ENCODE assay signal across 1 cellular context in the genomic region with DNA sequence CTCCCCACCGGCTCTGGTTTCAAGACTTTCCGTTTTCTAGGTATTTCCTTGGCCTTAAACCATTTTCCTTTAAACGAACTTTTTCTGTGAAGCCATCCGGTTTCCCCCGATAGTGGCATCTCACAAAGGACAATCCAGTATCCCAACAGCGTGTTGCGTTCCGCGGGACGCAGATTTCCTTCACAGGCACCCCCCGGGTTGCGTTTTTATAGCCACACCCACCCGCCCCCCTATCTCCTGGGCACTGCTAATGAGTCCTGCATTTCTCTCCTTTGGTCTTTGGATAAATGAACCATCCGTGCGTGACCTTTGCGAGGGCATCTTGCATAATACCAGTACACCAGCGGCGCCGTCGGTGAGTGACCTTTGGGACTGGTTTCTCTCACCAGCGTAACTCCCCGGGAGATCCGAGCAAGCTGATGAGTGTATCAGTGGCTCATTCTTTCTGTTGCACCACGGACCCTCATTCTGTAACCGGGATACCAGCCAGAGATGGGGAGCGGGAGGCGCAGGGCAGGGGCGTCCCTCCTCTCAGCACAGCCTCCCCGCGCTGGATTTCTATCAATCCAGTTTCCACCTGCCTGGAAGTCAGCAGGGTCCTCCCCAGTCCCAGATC.
TF ChIP-seq lines count a peak whose summit lies in the region.

No MANE protein-coding gene starts in this region.

TF ChIP-seq in K562, 482 proteins besides CTCF, POLR2A, EP300 and RAD21 (continued from another document and continues in another):
- TF ChIP-seq, protein P1, sequence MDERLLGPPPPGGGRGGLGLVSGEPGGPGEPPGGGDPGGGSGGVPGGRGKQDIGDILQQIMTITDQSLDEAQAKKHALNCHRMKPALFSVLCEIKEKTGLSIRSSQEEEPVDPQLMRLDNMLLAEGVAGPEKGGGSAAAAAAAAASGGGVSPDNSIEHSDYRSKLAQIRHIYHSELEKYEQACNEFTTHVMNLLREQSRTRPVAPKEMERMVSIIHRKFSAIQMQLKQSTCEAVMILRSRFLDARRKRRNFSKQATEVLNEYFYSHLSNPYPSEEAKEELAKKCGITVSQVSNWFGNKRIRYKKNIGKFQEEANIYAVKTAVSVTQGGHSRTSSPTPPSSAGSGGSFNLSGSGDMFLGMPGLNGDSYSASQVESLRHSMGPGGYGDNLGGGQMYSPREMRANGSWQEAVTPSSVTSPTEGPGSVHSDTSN (CRISPR knock-in tag; IDR thresholded peaks at IDR 0.05; ENCODE audit: low read depth): no peak
- TF ChIP-seq, protein P1 (tag; conservative IDR thresholded peaks at IDR 0.05; ENCODE audit: low read depth): no peak
- no peak for TF ChIP-seq ZNF280A (IDR thresholded peaks at IDR 0.05; ENCODE audit: low read depth, partially characterized antibody)
- no peak for TF ChIP-seq SMAD3 (CRISPR knock-in tag; conservative IDR thresholded peaks at IDR 0.05)
- TF ChIP-seq ZNF146 (CRISPR knock-in tag; IDR thresholded peaks at IDR 0.05; ENCODE audit: unreplicated experiment): no peak
- TF ChIP-seq ZNF384 (IDR thresholded peaks at IDR 0.05; ENCODE audit: low read depth, low read length): no peak
- TF ChIP-seq PHF20 (IDR thresholded peaks at IDR 0.05; ENCODE audit: partially characterized antibody): no peak
- TF ChIP-seq SMARCA4 (IDR thresholded peaks at IDR 0.05): peak; percentile 32; the same call in 1 of the 2 replicates
- no peak for TF ChIP-seq ZBTB8A (IDR thresholded peaks at IDR 0.05; ENCODE audit: partially characterized antibody)
- TF ChIP-seq, protein P2, sequence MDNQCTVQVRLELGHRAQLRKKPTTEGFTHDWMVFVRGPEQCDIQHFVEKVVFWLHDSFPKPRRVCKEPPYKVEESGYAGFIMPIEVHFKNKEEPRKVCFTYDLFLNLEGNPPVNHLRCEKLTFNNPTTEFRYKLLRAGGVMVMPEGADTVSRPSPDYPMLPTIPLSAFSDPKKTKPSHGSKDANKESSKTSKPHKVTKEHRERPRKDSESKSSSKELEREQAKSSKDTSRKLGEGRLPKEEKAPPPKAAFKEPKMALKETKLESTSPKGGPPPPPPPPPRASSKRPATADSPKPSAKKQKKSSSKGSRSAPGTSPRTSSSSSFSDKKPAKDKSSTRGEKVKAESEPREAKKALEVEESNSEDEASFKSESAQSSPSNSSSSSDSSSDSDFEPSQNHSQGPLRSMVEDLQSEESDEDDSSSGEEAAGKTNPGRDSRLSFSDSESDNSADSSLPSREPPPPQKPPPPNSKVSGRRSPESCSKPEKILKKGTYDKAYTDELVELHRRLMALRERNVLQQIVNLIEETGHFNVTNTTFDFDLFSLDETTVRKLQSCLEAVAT (IDR thresholded peaks at IDR 0.05): no peak
- TF ChIP-seq HNRNPK (IDR thresholded peaks at IDR 0.05; ENCODE audit: low read depth, low read length, poor library complexity, severe bottlenecking): no peak
- TF ChIP-seq, protein P3, sequence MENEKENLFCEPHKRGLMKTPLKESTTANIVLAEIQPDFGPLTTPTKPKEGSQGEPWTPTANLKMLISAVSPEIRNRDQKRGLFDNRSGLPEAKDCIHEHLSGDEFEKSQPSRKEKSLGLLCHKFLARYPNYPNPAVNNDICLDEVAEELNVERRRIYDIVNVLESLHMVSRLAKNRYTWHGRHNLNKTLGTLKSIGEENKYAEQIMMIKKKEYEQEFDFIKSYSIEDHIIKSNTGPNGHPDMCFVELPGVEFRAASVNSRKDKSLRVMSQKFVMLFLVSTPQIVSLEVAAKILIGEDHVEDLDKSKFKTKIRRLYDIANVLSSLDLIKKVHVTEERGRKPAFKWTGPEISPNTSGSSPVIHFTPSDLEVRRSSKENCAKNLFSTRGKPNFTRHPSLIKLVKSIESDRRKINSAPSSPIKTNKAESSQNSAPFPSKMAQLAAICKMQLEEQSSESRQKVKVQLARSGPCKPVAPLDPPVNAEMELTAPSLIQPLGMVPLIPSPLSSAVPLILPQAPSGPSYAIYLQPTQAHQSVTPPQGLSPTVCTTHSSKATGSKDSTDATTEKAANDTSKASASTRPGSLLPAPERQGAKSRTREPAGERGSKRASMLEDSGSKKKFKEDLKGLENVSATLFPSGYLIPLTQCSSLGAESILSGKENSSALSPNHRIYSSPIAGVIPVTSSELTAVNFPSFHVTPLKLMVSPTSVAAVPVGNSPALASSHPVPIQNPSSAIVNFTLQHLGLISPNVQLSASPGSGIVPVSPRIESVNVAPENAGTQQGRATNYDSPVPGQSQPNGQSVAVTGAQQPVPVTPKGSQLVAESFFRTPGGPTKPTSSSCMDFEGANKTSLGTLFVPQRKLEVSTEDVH (IDR thresholded peaks at IDR 0.05; ENCODE audit: low read depth, partially characterized antibody): peak; percentile 15
- TF ChIP-seq ETV6 (IDR thresholded peaks at IDR 0.05; ENCODE audit: borderline replicate concordance in 1 of 2, low read depth in 2 of 2, low read length in 1 of 2): no peak
- TF ChIP-seq ETV6 (CRISPR knock-in tag; IDR thresholded peaks at IDR 0.05; ENCODE audit: borderline replicate concordance): no peak
- TF ChIP-seq ZBTB49 (CRISPR knock-in tag; IDR thresholded peaks at IDR 0.05; ENCODE audit: borderline replicate concordance): no peak
- TF ChIP-seq PYGO2 (tag; IDR thresholded peaks at IDR 0.05): no peak
- no peak for TF ChIP-seq HMGXB4 (CRISPR knock-in tag; IDR thresholded peaks at IDR 0.05)
- TF ChIP-seq ZFP1 (CRISPR knock-in tag; IDR thresholded peaks at IDR 0.05): no peak
- TF ChIP-seq JUND (IDR thresholded peaks at IDR 0.05; ENCODE audit: borderline replicate concordance, low read depth, low read length): no peak; the same call in 1 of the 2 replicates
- no peak for TF ChIP-seq JUND (tag; IDR thresholded peaks at IDR 0.05; ENCODE audit: borderline replicate concordance, low read depth, low read length)
- TF ChIP-seq ZKSCAN3 (CRISPR knock-in tag; IDR thresholded peaks at IDR 0.05): no peak
- TF ChIP-seq, protein P4, sequence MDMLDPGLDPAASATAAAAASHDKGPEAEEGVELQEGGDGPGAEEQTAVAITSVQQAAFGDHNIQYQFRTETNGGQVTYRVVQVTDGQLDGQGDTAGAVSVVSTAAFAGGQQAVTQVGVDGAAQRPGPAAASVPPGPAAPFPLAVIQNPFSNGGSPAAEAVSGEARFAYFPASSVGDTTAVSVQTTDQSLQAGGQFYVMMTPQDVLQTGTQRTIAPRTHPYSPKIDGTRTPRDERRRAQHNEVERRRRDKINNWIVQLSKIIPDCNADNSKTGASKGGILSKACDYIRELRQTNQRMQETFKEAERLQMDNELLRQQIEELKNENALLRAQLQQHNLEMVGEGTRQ (CRISPR knock-in tag; IDR thresholded peaks at IDR 0.05): no peak
- peak; percentile 6; the same call in 1 of the 2 replicates for TF ChIP-seq RB1 (IDR thresholded peaks at IDR 0.05; ENCODE audit: low read depth)
- TF ChIP-seq BCOR (IDR thresholded peaks at IDR 0.05): 0 out of 2 replicates have a peak, but pooled peaks have one; percentile 15
- TF ChIP-seq NFE2L1 (tag; IDR thresholded peaks at IDR 0.05; ENCODE audit: borderline replicate concordance, low read depth): no peak
- TF ChIP-seq SAP30 (IDR thresholded peaks at IDR 0.05; ENCODE audit: borderline replicate concordance, insufficient read depth, low read depth, low read length, poor library complexity, severe bottlenecking): peak; percentile 47
- no peak for TF ChIP-seq TCFL5 (CRISPR knock-in tag; conservative IDR thresholded peaks at IDR 0.05)
- no peak for TF ChIP-seq TEAD4 (IDR thresholded peaks at IDR 0.05; ENCODE audit: low read length)
- no peak for TF ChIP-seq TEAD4 (CRISPR knock-in tag; IDR thresholded peaks at IDR 0.05; ENCODE audit: borderline replicate concordance)
- TF ChIP-seq ZMIZ1 (IDR thresholded peaks at IDR 0.05; ENCODE audit: low read depth in 2 of 2, low read length in 2 of 2): no peak
- no peak for TF ChIP-seq NFE2 (IDR thresholded peaks at IDR 0.05; ENCODE audit: low read depth)
- TF ChIP-seq, protein P5, sequence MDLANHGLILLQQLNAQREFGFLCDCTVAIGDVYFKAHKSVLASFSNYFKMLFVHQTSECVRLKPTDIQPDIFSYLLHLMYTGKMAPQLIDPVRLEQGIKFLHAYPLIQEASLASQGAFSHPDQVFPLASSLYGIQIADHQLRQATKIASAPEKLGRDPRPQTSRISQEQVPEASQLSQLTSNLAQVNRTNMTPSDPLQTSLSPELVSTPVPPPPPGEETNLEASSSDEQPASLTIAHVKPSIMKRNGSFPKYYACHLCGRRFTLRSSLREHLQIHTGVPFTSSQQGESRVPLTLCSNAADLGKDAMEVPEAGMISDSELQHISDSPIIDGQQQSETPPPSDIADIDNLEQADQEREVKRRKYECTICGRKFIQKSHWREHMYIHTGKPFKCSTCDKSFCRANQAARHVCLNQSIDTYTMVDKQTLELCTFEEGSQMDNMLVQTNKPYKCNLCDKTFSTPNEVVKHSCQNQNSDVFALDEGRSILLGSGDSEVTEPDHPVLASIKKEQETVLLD (IDR thresholded peaks at IDR 0.05): peak; percentile 68
- TF ChIP-seq DIDO1 (tag; IDR thresholded peaks at IDR 0.05; ENCODE audit: low read depth): no peak
- no peak for TF ChIP-seq PREB (CRISPR knock-in tag; IDR thresholded peaks at IDR 0.05)
